ENCODE assay signal across 8 cellular contexts in genomic region chr3:169812844-169813677, GRCh38. TPM values are rescaled to one million over a fixed set of nuclear protein-coding genes. Genes with fewer than 3 reads are reported as not detected.
DNase-seq lines count a peak whose midpoint lies in the region; ATAC-seq, FAIRE-seq and TF ChIP-seq lines count a peak whose summit lies in the region.

Gene LRRC34 (minus strand): TSS chr3:169812904. CDS start chr3:169812548, 356 bp downstream.
Gene LRRIQ4 (plus strand): TSS chr3:169812870. CDS start chr3:169821922, 9,052 bp downstream.

- H3K27ac Mint-ChIP-seq in chondrocyte (ENCODE audit: unreplicated experiment) = peak within 1 kb of the TSS; percentile 80

- peak; percentile 36; the same call in 1 of the 2 replicates for TF ChIP-seq POLR2A in GM12892 (IDR thresholded peaks at IDR 0.05; ENCODE audit: low read depth, low read length)

- H3K27me3 Mint-ChIP-seq in chondrocyte (ENCODE audit: low read depth) = no peaks in the 10 kb centered on the region

- TF ChIP-seq CTCF in VCaP (conservative IDR thresholded peaks at IDR 0.05) (no peak), chondrocyte (IDR thresholded peaks at IDR 0.05) (no peak)

- peak within 1 kb of the TSS; percentile 58; the same call in 1 of the 2 replicates for H3K27ac ChIP-seq in VCaP

- FAIRE-seq in GM12892 (lab: Jason Lieb, UNC) (no peak), urothelium cell line (lab: Jason Lieb, UNC) (no peak)

- H3K4me3 Mint-ChIP-seq in chondrocyte (ENCODE audit: unreplicated experiment) = peak within 1 kb of the TSS; percentile 80

- H3K36me3 Mint-ChIP-seq in chondrocyte (ENCODE audit: low read depth) = peaks cover 4% of the 10 kb centered on the region

- DNase-seq in GM12892 (ENCODE audit: insufficient read length) (peak; percentile 52), NCI-H2029 treated with DMSO at 0.1 percent for 48 hours (lab: John Stamatoyannopoulos, UW) (peak; percentile 91), chondrocyte (ENCODE audit: low spot score) (no peak), left colon (peak; percentile 84), urothelium cell line (ENCODE audit: low spot score) (no peak)
- DNase-seq in stimulated activated CD4-positive, alpha-beta T cell treated with anti-CD3 and anti-CD28 coated beads, Interleukin-2, amount 100 ng/mL, for 24 hours = peak; percentile 75 to 81

- ATAC-seq in HG02852 (IDR thresholded peaks at IDR 0.05; ENCODE audit: unreplicated experiment) (peak; percentile 51), left colon (peak; percentile 72)

- peaks cover 28% of the 10 kb centered on the region for H3K4me1 Mint-ChIP-seq in chondrocyte (ENCODE audit: low read depth)

- intact Hi-C loops in left colon (cut with DNase I, micrococcal nuclease) = no loop called here

- H3K9me3 Mint-ChIP-seq in chondrocyte (ENCODE audit: low read depth) = peaks cover 13% of the 10 kb centered on the region

RNA-seq across cellular contexts. Expression of gene LRRC34, which starts in this region (rescaled TPM):
- 1.5 TPM for polyA plus RNA-seq in GM12892 (2012; ENCODE audit: missing spikeins)
- 1.5 to 2.2 TPM (median 1.9 TPM) in 3 replicates for total RNA-seq in chondrocyte
- under 1 TPM; 0.24 to 0.39 TPM for total RNA-seq in left colon

RNA-seq across cellular contexts. Expression of gene LRRIQ4, which starts in this region (rescaled TPM):
- polyA plus RNA-seq in GM12892 (2012; ENCODE audit: missing spikeins) = 0.13 TPM
- total RNA-seq in chondrocyte (not detected in 3 replicates), left colon (under 1 TPM in 1 of 2 donors, not detected in 1; 0.22 TPM)

Comparison
In these comparisons a context has a peak if more than half of its experiments do, and no peak if none do; other contexts are left out.
1. Peak in DNase-seq and ATAC-seq in left colon; RNA of the genes that start here not detected or under 1 TPM.
2. DNase-seq: peak in GM12892 (single experiment), NCI-H2029 treated with DMSO at 0.1 percent for 48 hours (single experiment) and stimulated activated CD4-positive, alpha-beta T cell treated with anti-CD3 and anti-CD28 coated beads, Interleukin-2, amount 100 ng/mL, for 24 hours (2 of 2); none in chondrocyte (single experiment) and urothelium cell line (single experiment).